ENCODE assay signal across 1 cellular context in genomic region chr1:223628233-223628632, GRCh38.
TF ChIP-seq lines count a peak whose summit lies in the region.

No MANE protein-coding gene starts in this region.

TF ChIP-seq in HepG2, 621 proteins besides CTCF, POLR2A, EP300 and RAD21 (continued from another document and continues in another):
- TF ChIP-seq, protein P1, sequence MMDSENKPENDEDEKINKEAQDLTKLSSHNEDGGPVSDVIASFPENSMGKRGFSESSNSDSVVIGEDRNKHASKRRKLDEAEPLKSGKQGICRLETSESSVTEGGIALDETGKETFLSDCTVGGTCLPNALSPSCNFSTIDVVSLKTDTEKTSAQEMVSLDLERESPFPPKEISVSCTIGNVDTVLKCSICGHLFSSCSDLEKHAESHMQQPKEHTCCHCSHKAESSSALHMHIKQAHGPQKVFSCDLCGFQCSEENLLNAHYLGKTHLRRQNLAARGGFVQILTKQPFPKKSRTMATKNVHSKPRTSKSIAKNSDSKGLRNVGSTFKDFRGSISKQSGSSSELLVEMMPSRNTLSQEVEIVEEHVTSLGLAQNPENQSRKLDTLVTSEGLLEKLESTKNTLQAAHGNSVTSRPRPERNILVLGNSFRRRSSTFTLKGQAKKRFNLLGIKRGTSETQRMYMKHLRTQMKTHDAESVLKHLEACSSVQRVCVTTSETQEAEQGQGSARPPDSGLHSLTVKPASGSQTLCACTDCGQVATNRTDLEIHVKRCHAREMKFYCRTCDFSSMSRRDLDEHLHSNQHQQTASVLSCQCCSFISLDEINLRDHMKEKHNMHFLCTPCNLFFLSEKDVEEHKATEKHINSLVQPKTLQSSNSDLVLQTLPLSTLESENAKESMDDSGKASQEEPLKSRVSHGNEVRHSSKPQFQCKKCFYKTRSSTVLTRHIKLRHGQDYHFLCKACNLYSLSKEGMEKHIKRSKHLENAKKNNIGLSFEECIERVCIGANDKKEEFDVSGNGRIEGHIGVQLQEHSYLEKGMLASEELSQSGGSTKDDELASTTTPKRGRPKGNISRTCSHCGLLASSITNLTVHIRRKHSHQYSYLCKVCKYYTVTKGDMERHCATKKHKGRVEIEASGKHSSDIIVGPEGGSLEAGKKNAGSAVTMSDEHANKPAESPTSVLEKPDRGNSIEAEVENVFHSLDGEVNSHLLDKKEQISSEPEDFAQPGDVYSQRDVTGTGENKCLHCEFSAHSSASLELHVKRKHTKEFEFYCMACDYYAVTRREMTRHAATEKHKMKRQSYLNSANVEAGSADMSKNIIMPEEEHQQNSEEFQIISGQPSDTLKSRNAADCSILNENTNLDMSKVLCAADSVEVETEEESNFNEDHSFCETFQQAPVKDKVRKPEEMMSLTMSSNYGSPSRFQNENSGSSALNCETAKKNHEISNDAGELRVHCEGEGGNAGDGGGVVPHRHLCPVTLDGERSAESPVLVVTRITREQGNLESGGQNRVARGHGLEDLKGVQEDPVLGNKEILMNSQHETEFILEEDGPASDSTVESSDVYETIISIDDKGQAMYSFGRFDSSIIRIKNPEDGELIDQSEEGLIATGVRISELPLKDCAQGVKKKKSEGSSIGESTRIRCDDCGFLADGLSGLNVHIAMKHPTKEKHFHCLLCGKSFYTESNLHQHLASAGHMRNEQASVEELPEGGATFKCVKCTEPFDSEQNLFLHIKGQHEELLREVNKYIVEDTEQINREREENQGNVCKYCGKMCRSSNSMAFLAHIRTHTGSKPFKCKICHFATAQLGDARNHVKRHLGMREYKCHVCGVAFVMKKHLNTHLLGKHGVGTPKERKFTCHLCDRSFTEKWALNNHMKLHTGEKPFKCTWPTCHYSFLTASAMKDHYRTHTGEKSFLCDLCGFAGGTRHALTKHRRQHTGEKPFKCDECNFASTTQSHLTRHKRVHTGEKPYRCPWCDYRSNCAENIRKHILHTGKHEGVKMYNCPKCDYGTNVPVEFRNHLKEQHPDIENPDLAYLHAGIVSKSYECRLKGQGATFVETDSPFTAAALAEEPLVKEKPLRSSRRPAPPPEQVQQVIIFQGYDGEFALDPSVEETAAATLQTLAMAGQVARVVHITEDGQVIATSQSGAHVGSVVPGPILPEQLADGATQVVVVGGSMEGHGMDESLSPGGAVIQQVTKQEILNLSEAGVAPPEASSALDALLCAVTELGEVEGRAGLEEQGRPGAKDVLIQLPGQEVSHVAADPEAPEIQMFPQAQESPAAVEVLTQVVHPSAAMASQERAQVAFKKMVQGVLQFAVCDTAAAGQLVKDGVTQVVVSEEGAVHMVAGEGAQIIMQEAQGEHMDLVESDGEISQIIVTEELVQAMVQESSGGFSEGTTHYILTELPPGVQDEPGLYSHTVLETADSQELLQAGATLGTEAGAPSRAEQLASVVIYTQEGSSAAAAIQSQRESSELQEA (CRISPR knock-in tag; IDR thresholded peaks at IDR 0.05; ENCODE audit: not compliant biosample characterization): no peak
- TF ChIP-seq ZBTB38 (CRISPR knock-in tag; IDR thresholded peaks at IDR 0.05): no peak
- no peak for TF ChIP-seq RCOR2 (CRISPR knock-in tag; IDR thresholded peaks at IDR 0.05)
- TF ChIP-seq ZNF501 (CRISPR knock-in tag; IDR thresholded peaks at IDR 0.05): 0 out of 2 replicates have a peak, but pooled peaks have one; percentile 23
- TF ChIP-seq, protein P2, sequence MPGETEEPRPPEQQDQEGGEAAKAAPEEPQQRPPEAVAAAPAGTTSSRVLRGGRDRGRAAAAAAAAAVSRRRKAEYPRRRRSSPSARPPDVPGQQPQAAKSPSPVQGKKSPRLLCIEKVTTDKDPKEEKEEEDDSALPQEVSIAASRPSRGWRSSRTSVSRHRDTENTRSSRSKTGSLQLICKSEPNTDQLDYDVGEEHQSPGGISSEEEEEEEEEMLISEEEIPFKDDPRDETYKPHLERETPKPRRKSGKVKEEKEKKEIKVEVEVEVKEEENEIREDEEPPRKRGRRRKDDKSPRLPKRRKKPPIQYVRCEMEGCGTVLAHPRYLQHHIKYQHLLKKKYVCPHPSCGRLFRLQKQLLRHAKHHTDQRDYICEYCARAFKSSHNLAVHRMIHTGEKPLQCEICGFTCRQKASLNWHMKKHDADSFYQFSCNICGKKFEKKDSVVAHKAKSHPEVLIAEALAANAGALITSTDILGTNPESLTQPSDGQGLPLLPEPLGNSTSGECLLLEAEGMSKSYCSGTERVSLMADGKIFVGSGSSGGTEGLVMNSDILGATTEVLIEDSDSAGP (CRISPR knock-in tag; IDR thresholded peaks at IDR 0.05; ENCODE audit: borderline replicate concordance): peak; percentile 25; the same call in 1 of the 2 replicates
- TF ChIP-seq FOXA3 (CRISPR knock-in tag; IDR thresholded peaks at IDR 0.05): 0 out of 2 replicates have a peak, but pooled peaks have one; percentile 8
- no peak for TF ChIP-seq KAT2B (IDR thresholded peaks at IDR 0.05; ENCODE audit: borderline replicate concordance, low read depth, low read length)
- TF ChIP-seq ZNF331 (CRISPR knock-in tag; IDR thresholded peaks at IDR 0.05): no peak; the same call in 1 of the 2 replicates
- TF ChIP-seq MEIS2 (CRISPR knock-in tag; IDR thresholded peaks at IDR 0.05): no peak
- TF ChIP-seq SP5 (CRISPR knock-in tag; IDR thresholded peaks at IDR 0.05; ENCODE audit: borderline replicate concordance, low read depth): no peak
- peak; percentile 57 for TF ChIP-seq STAG1 (CRISPR knock-in tag; IDR thresholded peaks at IDR 0.05)
- TF ChIP-seq KLF6 (CRISPR knock-in tag; IDR thresholded peaks at IDR 0.05): no peak
- TF ChIP-seq, protein P3, sequence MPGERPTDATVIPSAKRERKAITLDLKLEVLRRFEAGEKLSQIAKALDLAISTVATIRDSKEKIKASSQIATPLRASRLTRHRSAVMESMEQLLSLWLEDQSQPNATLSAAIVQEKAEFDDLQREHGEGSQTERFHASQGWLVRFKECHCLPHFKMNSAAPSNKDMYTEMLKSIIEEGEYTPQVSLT (CRISPR knock-in tag; IDR thresholded peaks at IDR 0.05; ENCODE audit: borderline replicate concordance, low read depth): no peak
- no peak for TF ChIP-seq ETV6 (CRISPR knock-in tag; conservative IDR thresholded peaks at IDR 0.05)
- no peak for TF ChIP-seq ZNF17 (CRISPR knock-in tag; IDR thresholded peaks at IDR 0.05)
- no peak for TF ChIP-seq JARID2 (CRISPR knock-in tag; IDR thresholded peaks at IDR 0.05; ENCODE audit: insufficient replicate concordance)
- TF ChIP-seq ARNTL (CRISPR knock-in tag; IDR thresholded peaks at IDR 0.05): no peak
- no peak for TF ChIP-seq TCF7 (IDR thresholded peaks at IDR 0.05; ENCODE audit: low read depth)
- TF ChIP-seq CREM (IDR thresholded peaks at IDR 0.05): no peak
- TF ChIP-seq CREM (CRISPR knock-in tag; IDR thresholded peaks at IDR 0.05): no peak
- no peak for TF ChIP-seq ZNF777 (CRISPR knock-in tag; IDR thresholded peaks at IDR 0.05)
- TF ChIP-seq ARID2 (CRISPR knock-in tag; IDR thresholded peaks at IDR 0.05; ENCODE audit: borderline replicate concordance): no peak
- TF ChIP-seq ZNF570 (CRISPR knock-in tag; IDR thresholded peaks at IDR 0.05; ENCODE audit: borderline replicate concordance): no peak
- TF ChIP-seq PRDM10 (CRISPR knock-in tag; IDR thresholded peaks at IDR 0.05; ENCODE audit: low read depth): no peak
- TF ChIP-seq NCOA2 (CRISPR knock-in tag; IDR thresholded peaks at IDR 0.05): no peak
- peak; percentile 85 for TF ChIP-seq GABPB1 (CRISPR knock-in tag; IDR thresholded peaks at IDR 0.05)
- TF ChIP-seq, protein P4, sequence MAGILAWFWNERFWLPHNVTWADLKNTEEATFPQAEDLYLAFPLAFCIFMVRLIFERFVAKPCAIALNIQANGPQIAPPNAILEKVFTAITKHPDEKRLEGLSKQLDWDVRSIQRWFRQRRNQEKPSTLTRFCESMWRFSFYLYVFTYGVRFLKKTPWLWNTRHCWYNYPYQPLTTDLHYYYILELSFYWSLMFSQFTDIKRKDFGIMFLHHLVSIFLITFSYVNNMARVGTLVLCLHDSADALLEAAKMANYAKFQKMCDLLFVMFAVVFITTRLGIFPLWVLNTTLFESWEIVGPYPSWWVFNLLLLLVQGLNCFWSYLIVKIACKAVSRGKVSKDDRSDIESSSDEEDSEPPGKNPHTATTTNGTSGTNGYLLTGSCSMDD (CRISPR knock-in tag; IDR thresholded peaks at IDR 0.05): no peak
- TF ChIP-seq SMC3 (IDR thresholded peaks at IDR 0.05; ENCODE audit: low read length): peak; percentile 56
- TF ChIP-seq, protein P5, sequence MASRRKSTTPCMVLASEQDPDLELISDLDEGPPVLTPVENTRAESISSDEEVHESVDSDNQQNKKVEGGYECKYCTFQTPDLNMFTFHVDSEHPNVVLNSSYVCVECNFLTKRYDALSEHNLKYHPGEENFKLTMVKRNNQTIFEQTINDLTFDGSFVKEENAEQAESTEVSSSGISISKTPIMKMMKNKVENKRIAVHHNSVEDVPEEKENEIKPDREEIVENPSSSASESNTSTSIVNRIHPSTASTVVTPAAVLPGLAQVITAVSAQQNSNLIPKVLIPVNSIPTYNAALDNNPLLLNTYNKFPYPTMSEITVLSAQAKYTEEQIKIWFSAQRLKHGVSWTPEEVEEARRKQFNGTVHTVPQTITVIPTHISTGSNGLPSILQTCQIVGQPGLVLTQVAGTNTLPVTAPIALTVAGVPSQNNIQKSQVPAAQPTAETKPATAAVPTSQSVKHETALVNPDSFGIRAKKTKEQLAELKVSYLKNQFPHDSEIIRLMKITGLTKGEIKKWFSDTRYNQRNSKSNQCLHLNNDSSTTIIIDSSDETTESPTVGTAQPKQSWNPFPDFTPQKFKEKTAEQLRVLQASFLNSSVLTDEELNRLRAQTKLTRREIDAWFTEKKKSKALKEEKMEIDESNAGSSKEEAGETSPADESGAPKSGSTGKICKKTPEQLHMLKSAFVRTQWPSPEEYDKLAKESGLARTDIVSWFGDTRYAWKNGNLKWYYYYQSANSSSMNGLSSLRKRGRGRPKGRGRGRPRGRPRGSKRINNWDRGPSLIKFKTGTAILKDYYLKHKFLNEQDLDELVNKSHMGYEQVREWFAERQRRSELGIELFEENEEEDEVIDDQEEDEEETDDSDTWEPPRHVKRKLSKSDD (CRISPR knock-in tag; IDR thresholded peaks at IDR 0.05; ENCODE audit: low read depth): no peak
- no peak for TF ChIP-seq ZNF33B (CRISPR knock-in tag; IDR thresholded peaks at IDR 0.05)
- TF ChIP-seq NFE2L2 (IDR thresholded peaks at IDR 0.05; ENCODE audit: low read length): no peak
- no peak for TF ChIP-seq ISL2 (CRISPR knock-in tag; IDR thresholded peaks at IDR 0.05)
- TF ChIP-seq ZNF878 (CRISPR knock-in tag; IDR thresholded peaks at IDR 0.05): no peak
- TF ChIP-seq ZNF30 (CRISPR knock-in tag; IDR thresholded peaks at IDR 0.05): no peak
- TF ChIP-seq, protein P6, sequence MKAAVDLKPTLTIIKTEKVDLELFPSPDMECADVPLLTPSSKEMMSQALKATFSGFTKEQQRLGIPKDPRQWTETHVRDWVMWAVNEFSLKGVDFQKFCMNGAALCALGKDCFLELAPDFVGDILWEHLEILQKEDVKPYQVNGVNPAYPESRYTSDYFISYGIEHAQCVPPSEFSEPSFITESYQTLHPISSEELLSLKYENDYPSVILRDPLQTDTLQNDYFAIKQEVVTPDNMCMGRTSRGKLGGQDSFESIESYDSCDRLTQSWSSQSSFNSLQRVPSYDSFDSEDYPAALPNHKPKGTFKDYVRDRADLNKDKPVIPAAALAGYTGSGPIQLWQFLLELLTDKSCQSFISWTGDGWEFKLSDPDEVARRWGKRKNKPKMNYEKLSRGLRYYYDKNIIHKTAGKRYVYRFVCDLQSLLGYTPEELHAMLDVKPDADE (CRISPR knock-in tag; IDR thresholded peaks at IDR 0.05): no peak
- no peak for TF ChIP-seq ZNF784 (CRISPR knock-in tag; IDR thresholded peaks at IDR 0.05; ENCODE audit: borderline replicate concordance)
- TF ChIP-seq NR3C1 (CRISPR knock-in tag; IDR thresholded peaks at IDR 0.05): no peak
- no peak for TF ChIP-seq SIX4 (CRISPR knock-in tag; IDR thresholded peaks at IDR 0.05)
- no peak for TF ChIP-seq RBM39 (IDR thresholded peaks at IDR 0.05; ENCODE audit: low read depth, low read length, poor library complexity, severe bottlenecking)
- TF ChIP-seq ZNF484 (CRISPR knock-in tag; IDR thresholded peaks at IDR 0.05; ENCODE audit: borderline replicate concordance, low read depth): no peak
- TF ChIP-seq, protein P7, sequence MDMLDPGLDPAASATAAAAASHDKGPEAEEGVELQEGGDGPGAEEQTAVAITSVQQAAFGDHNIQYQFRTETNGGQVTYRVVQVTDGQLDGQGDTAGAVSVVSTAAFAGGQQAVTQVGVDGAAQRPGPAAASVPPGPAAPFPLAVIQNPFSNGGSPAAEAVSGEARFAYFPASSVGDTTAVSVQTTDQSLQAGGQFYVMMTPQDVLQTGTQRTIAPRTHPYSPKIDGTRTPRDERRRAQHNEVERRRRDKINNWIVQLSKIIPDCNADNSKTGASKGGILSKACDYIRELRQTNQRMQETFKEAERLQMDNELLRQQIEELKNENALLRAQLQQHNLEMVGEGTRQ (IDR thresholded peaks at IDR 0.05; ENCODE audit: low read depth, low read length): peak; percentile 57; the same call in 1 of the 2 replicates
- TF ChIP-seq, protein P7 (CRISPR knock-in tag; IDR thresholded peaks at IDR 0.05; ENCODE audit: borderline replicate concordance): peak; percentile 63; the same call in 1 of the 2 replicates
